ENCODE assay signal across 8 cellular contexts in the genomic region with DNA sequence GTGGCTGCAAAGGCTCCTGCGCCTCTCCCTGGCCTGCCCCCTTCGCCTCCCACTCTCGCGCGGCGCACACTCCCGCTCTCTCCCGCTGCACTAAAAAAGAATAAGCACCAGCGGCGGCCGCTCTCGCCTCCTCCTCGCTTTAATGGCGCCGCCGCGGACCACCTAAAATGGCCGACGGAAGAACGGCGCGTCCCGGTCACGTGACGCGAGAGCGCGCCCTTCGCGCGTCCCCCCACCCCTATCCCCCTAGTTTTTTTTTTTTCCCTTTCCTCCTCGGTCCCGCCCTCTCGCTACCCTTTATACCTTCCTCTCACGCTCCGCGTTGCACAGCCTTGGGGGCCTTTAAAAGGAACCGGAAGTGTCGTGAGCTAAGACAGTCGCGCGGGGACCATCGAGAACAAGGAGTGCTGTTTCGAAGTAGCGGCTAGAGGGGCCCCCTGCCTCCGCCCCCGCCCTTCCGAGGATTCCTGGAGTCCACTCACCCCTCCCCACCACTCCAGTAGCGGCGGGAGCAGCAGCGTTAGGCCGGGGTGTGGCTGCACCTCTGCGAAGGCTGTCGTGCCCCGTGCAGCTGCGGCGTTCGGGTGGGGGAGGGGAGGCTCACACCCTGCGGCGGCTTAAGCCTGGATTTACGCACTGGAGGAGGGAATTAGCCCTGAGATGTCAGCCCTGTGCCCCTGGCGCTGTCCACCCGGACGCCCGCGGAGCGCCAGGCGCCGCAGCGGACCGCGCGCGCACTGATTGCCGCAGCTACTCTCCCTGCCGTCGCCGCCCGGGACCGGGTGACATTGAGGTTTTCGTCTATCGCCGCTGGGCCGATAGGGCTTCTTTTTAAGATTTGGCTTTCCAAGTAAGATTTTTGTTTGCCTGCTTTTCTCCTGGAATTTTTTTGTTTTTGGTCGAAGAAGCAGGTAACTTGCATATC. TPM values are rescaled to one million over a fixed set of nuclear protein-coding genes. Genes with fewer than 3 reads are reported as not detected.
DNase-seq lines count a peak whose midpoint lies in the region; ATAC-seq, FAIRE-seq and TF ChIP-seq lines count a peak whose summit lies in the region.

A gene with protein sequence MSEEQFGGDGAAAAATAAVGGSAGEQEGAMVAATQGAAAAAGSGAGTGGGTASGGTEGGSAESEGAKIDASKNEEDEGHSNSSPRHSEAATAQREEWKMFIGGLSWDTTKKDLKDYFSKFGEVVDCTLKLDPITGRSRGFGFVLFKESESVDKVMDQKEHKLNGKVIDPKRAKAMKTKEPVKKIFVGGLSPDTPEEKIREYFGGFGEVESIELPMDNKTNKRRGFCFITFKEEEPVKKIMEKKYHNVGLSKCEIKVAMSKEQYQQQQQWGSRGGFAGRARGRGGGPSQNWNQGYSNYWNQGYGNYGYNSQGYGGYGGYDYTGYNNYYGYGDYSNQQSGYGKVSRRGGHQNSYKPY (minus strand): TSS at position 176 of the 925 bp plus-strand sequence. CDS start 313 bp downstream, outside the sequence.

- FAIRE-seq in GM12892 (lab: Jason Lieb, UNC), result peak; percentile 97

- WGBS in adrenal gland, 4 donors, result 0 to 1% (median 0%) methylated on average over 22 to 85 of the region's 85 CpGs
- WGBS in heart left ventricle, 4 donors, result 0 to 1% (median 0%) methylated on average over 79 to 85 of the region's 85 CpGs

- peaks cover 26% of the 10 kb centered on the region for H3K4me1 Mint-ChIP-seq in type B pancreatic cell (ENCODE audit: unreplicated experiment)

- H3K9me3 ChIP-seq in adrenal gland (replicated peaks in 1 of 3) (no peaks in the 10 kb centered on the region), heart left ventricle (no peaks in the 10 kb centered on the region)

- H3K27ac Mint-ChIP-seq in type B pancreatic cell, result peak within 1 kb of the TSS; percentile 100

- H3K9me3 Mint-ChIP-seq in type B pancreatic cell, result no peaks in the 10 kb centered on the region

- H3K27ac ChIP-seq in adrenal gland, result peak within 1 kb of the TSS; percentile 93 to 100 (median 99)
- H3K27ac ChIP-seq in heart left ventricle, result peak within 1 kb of the TSS; percentile 94 to 100 (median 99)

- H3K4me1 ChIP-seq in adrenal gland (replicated peaks in 1 of 2) (peaks cover 23 to 46% of the 10 kb centered on the region in 2 donors), heart left ventricle (peaks cover 12 to 48% (median 34%) of the 10 kb centered on the region in 12 donors)

- H3K4me3 ChIP-seq in adrenal gland, result peak within 1 kb of the TSS; percentile 33 to 86 (median 82)
- H3K4me3 ChIP-seq in heart left ventricle, result peak within 1 kb of the TSS; percentile 73 to 99 (median 94)

- intact Hi-C loops in adrenal gland (cut with DNase I), result loop anchor here in 1 of 2 donors (5.0 kb wide), 1 partner anchor 53 kb away; no protein-coding TSS in a partner anchor
- intact Hi-C loops in heart left ventricle (cut with DNase I), result loop anchor here in 9 of 10 donors (1.0 to 10.0 kb wide), 11 partner anchors 53 to 661 kb away; a partner anchor contains a TSS

- peak within 1 kb of the TSS; percentile 92 for H3K4me3 Mint-ChIP-seq in type B pancreatic cell

- peaks cover 0 to 1% of the 10 kb centered on the region in 2 donors for H3K36me3 ChIP-seq in adrenal gland (replicated peaks in 1 of 2)
- peaks cover 0 to 14% (median under 1%) of the 10 kb centered on the region in 9 donors for H3K36me3 ChIP-seq in heart left ventricle

- H3K27me3 ChIP-seq in adrenal gland (no peaks in the 10 kb centered on the region), heart left ventricle (no peaks in the 10 kb centered on the region)

- DNase-seq in GM12892 (ENCODE audit: insufficient read length) (peak; percentile 82), NCI-H146 (lab: John Stamatoyannopoulos, UW) (peak; percentile 100), T-helper 1 cell (peak; percentile 81 to 99 (median 88)), adrenal gland (peak; percentile 97 to 99 (median 98)), heart left ventricle (peak; percentile 98 to 99 (median 98)), pons (ENCODE audit: low spot score) (peak; percentile 99), type B pancreatic cell (ENCODE audit: extremely low spot score, unreplicated experiment) (peak; percentile 98)

- TF ChIP-seq POLR2A in GM12892 (IDR thresholded peaks at IDR 0.05; ENCODE audit: low read depth, low read length) (peak; percentile 96), adrenal gland (IDR thresholded peaks at IDR 0.05) (peak; percentile 92 to 98), heart left ventricle (IDR thresholded peaks at IDR 0.05) (peak; percentile 3 to 90)

- ATAC-seq in HG02852 (IDR thresholded peaks at IDR 0.05; ENCODE audit: unreplicated experiment), result peak; percentile 93
- ATAC-seq in heart left ventricle, result peak; percentile 92 to 97 (median 96)

- no peaks in the 10 kb centered on the region for H3K27me3 Mint-ChIP-seq in type B pancreatic cell

- TF ChIP-seq CTCF in adrenal gland (IDR thresholded peaks at IDR 0.05), result peak in 1 of 6 experiments; percentile 5
- peak in 1 of 12 donors; percentile 30 for TF ChIP-seq CTCF in heart left ventricle (IDR thresholded peaks at IDR 0.05)
- peak; percentile 40 for TF ChIP-seq CTCF in type B pancreatic cell (conservative IDR thresholded peaks at IDR 0.05)

- peaks cover 39% of the 10 kb centered on the region for H3K36me3 Mint-ChIP-seq in type B pancreatic cell

RNA-seq across cellular contexts. Expression of the gene that starts here (rescaled TPM):
- 267 TPM for polyA plus RNA-seq in GM12892 (2012; ENCODE audit: missing spikeins)
- total RNA-seq in adrenal gland (100 to 1,000 TPM in 4 of 8 donors, 10 to 100 TPM in 4; 32.2 to 158 (median 79.2) TPM), heart left ventricle (100 to 1,000 TPM in 7 of 9 donors, 10 to 100 TPM in 2; 33.8 to 150 (median 122) TPM), type B pancreatic cell (ENCODE audit: low replicate concordance) (225 and 367 TPM in 2 replicates)
- polyA plus RNA-seq in adrenal gland (100 to 1,000 TPM; 117 to 430 (median 138) TPM), heart left ventricle (100 to 1,000 TPM; 100 to 127 TPM)

Comparison
In these comparisons a context has a peak if more than half of its experiments do, and no peak if none do; other contexts are left out.
1. Peak in every context shown above with its lines: DNase-seq, ATAC-seq, H3K4me3 ChIP-seq and H3K27ac ChIP-seq.